18 cellular contexts compared by ENCODE assay signal in genomic region chr19:4510435-4511255, GRCh38. TPM values are rescaled to one million over a fixed set of nuclear protein-coding genes. Genes with fewer than 3 reads are reported as not detected.
A peak's percentile ranks its signal among the peaks of the same experiment; 100 is the strongest.
DNase-seq lines count a peak whose midpoint lies in the region; ATAC-seq, FAIRE-seq and TF ChIP-seq lines count a peak whose summit lies in the region.
"Had no signal": no experiment of that assay in that cellular context is flagged by ENCODE, and none has a peak within 500 bp of the region (broad histone marks: within the 10 kb centered on the region; RNA-seq: fewer than 3 reads in every experiment).

No MANE protein-coding gene starts in this region.

- CTCF ChIA-PET in K562 (lab: Yijun Ruan, JAX; ENCODE audit: low intra/inter-chr PET ratio) = no interaction called here
- CTCF ChIA-PET in naive thymus-derived CD4-positive, alpha-beta T cell (lab: Charles Lee) = no interaction called here

- H3K27me3 Mint-ChIP-seq in stimulated activated naive CD8-positive, alpha-beta T cell treated with anti-CD3 and anti-CD28 coated beads, Interleukin-15, amount 100 ng/mL, for 72 hours = peaks cover 8% of the 10 kb centered on the region
- no peaks in the 10 kb centered on the region for H3K27me3 Mint-ChIP-seq in naive thymus-derived CD4-positive, alpha-beta T cell

- no peak for TF ChIP-seq CTCF in K562 (IDR thresholded peaks at IDR 0.05 in 2 of 3, conservative IDR thresholded peaks at IDR 0.05 in 1 of 3; ENCODE audit: insufficient read depth in 2 of 3, low read depth in 1 of 3, low read length in 3 of 3)
- TF ChIP-seq CTCF in upper lobe of right lung (IDR thresholded peaks at IDR 0.05) = no peak

- in situ Hi-C loops in K562 (cut with MboI) = no loop called here

- ATAC-seq in stimulated activated naive CD8-positive, alpha-beta T cell treated with anti-CD3 and anti-CD28 coated beads, Interleukin-15, amount 100 ng/mL, for 72 hours = peak; percentile 25
- no peak for ATAC-seq in stimulated activated naive CD8-positive, alpha-beta T cell treated with anti-CD3 and anti-CD28 coated beads, Interleukin-15, Interleukin-2, amounts not matched to agents 100 U/mL and 50 U/mL, for 24 hours
- ATAC-seq in K562 = peak; percentile 11; the same call in 2 of the 3 replicates
- peak; percentile 18 for ATAC-seq in naive thymus-derived CD4-positive, alpha-beta T cell
- ATAC-seq in upper lobe of right lung = peak; percentile 7
- ATAC-seq in GM21447 (IDR thresholded peaks at IDR 0.05; ENCODE audit: unreplicated experiment) = no peak
- ATAC-seq in HG03039 (IDR thresholded peaks at IDR 0.05; ENCODE audit: unreplicated experiment) = no peak

- peaks cover 10% of the 10 kb centered on the region for H3K4me1 Mint-ChIP-seq in stimulated activated naive CD8-positive, alpha-beta T cell treated with anti-CD3 and anti-CD28 coated beads, Interleukin-15, amount 100 ng/mL, for 72 hours
- H3K4me1 Mint-ChIP-seq in naive thymus-derived CD4-positive, alpha-beta T cell = peaks cover 0 to 8% (median 0%) of the 10 kb centered on the region in 7 donors

- H3K9ac ChIP-seq in K562 (ENCODE audit: insufficient read depth in 1 of 2, low read depth in 2 of 2, low read length in 2 of 2) = peak overlapping the region in 1 of 2 experiments; percentile 4; a peak in 1 of 4 replicates

- H3K4me2 ChIP-seq in K562 (ENCODE audit: insufficient read depth, low read length) = no peak overlapping the region

- intact Hi-C loops in K562 (cut with micrococcal nuclease) = no loop called here
- intact Hi-C loops in naive thymus-derived CD4-positive, alpha-beta T cell (cut with micrococcal nuclease) = no loop called here
- intact Hi-C loops in upper lobe of right lung (cut with DNase I) = no loop called here

- peaks cover 3% of the 10 kb centered on the region for H3K9me1 ChIP-seq in K562 (ENCODE audit: control insufficient read depth, insufficient read depth, low read length)

- DNase-seq in stimulated activated naive CD8-positive, alpha-beta T cell treated with anti-CD3 and anti-CD28 coated beads, Interleukin-15, amount 100 ng/mL, for 72 hours = no peak
- DNase-seq in stimulated activated naive CD8-positive, alpha-beta T cell treated with anti-CD3 and anti-CD28 coated beads, Interleukin-15, Interleukin-2, amounts not matched to agents 100 U/mL and 50 U/mL, for 24 hours = no peak
- DNase-seq in K562 (ENCODE audit: extremely low read depth in 1 of 4, low spot score in 3 of 4) (no peak), upper lobe of right lung (no peak)
- DNase-seq in naive thymus-derived CD4-positive, alpha-beta T cell = no peak
- DNase-seq in NK-92 treated with Interleukin-12 subunit alpha and Interleukin-12 subunit beta, amount 100 ng/mL, for 24 hours (lab: John Stamatoyannopoulos, UW) = no peak
- DNase-seq: DMS53, HCEC 1CT, KG1, NCI-H1048, NCI-H1436 treated with DMSO at 0.1 percent for 48 hours, NCI-H2029 treated with DMSO at 0.1 percent for 48 hours, NCI-H2171 treated with DMSO at 0.1 percent for 48 hours, NCI-H82 had no signal

- POLR2A ChIA-PET in K562 (lab: Yijun Ruan, JAX) = interaction anchor here (0.7 to 1.2 kb wide), 2 partner anchors 13 to 60 kb away, joined by 3 to 4 read pairs; no protein-coding TSS in a partner anchor
- POLR2A ChIA-PET in naive thymus-derived CD4-positive, alpha-beta T cell (lab: Charles Lee) = interaction anchor here (0.9 kb wide), 1 partner anchor 59 kb away, joined by 3 read pairs; no protein-coding TSS in a partner anchor

- peaks cover 0 to 9% (median 5%) of the 10 kb centered on the region in 5 donors for H3K36me3 Mint-ChIP-seq in naive thymus-derived CD4-positive, alpha-beta T cell

- no peak overlapping the region for H2AFZ ChIP-seq in K562 (ENCODE audit: low read depth, low read length)

- FAIRE-seq in K562 (lab: Jason Lieb, UNC) = no peak

- H3K27ac Mint-ChIP-seq in stimulated activated naive CD8-positive, alpha-beta T cell treated with anti-CD3 and anti-CD28 coated beads, Interleukin-15, amount 100 ng/mL, for 72 hours = no peak overlapping the region
- H3K27ac Mint-ChIP-seq in naive thymus-derived CD4-positive, alpha-beta T cell = no peak overlapping the region

- H3K9me3 ChIP-seq in K562 (replicated peaks; ENCODE audit: control insufficient read depth, insufficient read depth, low read depth, low read length) (no peaks in the 10 kb centered on the region), upper lobe of right lung (no peaks in the 10 kb centered on the region)
- H3K9me3 ChIP-seq in naive thymus-derived CD4-positive, alpha-beta T cell (ENCODE audit: control insufficient read depth in 2 of 3, low read length in 3 of 3) = no peaks in the 10 kb centered on the region

- H3K9me3 Mint-ChIP-seq in stimulated activated naive CD8-positive, alpha-beta T cell treated with anti-CD3 and anti-CD28 coated beads, Interleukin-15, amount 100 ng/mL, for 72 hours = no peaks in the 10 kb centered on the region
- H3K9me3 Mint-ChIP-seq in naive thymus-derived CD4-positive, alpha-beta T cell = no peaks in the 10 kb centered on the region

- H3K4me1 ChIP-seq in K562 (replicated peaks in 1 of 2; ENCODE audit: control insufficient read depth in 2 of 2, insufficient read depth in 2 of 2, low read length in 2 of 2) (peaks cover 0 to 41% of the 10 kb centered on the region in 2 experiments; a peak in 2 of 5 replicates), upper lobe of right lung (no peaks in the 10 kb centered on the region)
- no peaks in the 10 kb centered on the region for H3K4me1 ChIP-seq in naive thymus-derived CD4-positive, alpha-beta T cell (ENCODE audit: control insufficient read depth in 2 of 2, insufficient read depth in 2 of 2, low read length in 2 of 2)

- H4K20me1 ChIP-seq in K562 (replicated peaks; ENCODE audit: control insufficient read depth, insufficient read depth, low read length) = peaks cover 5% of the 10 kb centered on the region; the same call in 1 of the 2 replicates

- H3K4me3 ChIP-seq in K562 (no peak overlapping the region), upper lobe of right lung (no peak overlapping the region)
- no peak overlapping the region for H3K4me3 ChIP-seq in naive thymus-derived CD4-positive, alpha-beta T cell (ENCODE audit: low read length)
- H3K4me3 ChIP-seq: SK-N-MC had no signal

- H3K36me3 ChIP-seq in K562 (ENCODE audit: control insufficient read depth, insufficient read depth, low read length) = no peaks in the 10 kb centered on the region
- peaks cover 0 to 5% (median 0%) of the 10 kb centered on the region in 3 experiments for H3K36me3 ChIP-seq in naive thymus-derived CD4-positive, alpha-beta T cell (ENCODE audit: control insufficient read depth in 2 of 3, insufficient read depth in 3 of 3, low read length in 3 of 3)
- no peaks in the 10 kb centered on the region for H3K36me3 ChIP-seq in upper lobe of right lung

- BruUV-seq in K562 (replicated peaks; lab: Mats Ljungman, UMichigan) = no TSS peak

- WGBS in K562 (ENCODE audit: insufficient coverage, low coverage, missing lambda C conversion rate) = 34% methylated on average over 37 of the region's 37 CpGs

- H3K27ac ChIP-seq in K562 (ENCODE audit: extremely low read depth, low read depth, low read length) (no peak overlapping the region), upper lobe of right lung (no peak overlapping the region)
- H3K27ac ChIP-seq in naive thymus-derived CD4-positive, alpha-beta T cell (ENCODE audit: low read depth, low read length) = no peak overlapping the region
- H3K27ac ChIP-seq: SK-N-MC had no signal

- no peaks in the 10 kb centered on the region for H3K79me2 ChIP-seq in K562 (ENCODE audit: control insufficient read depth, insufficient read depth, low read length)

- no peak for TF ChIP-seq POLR2A in K562 (conservative IDR thresholded peaks at IDR 0.05)

- H3K27me3 ChIP-seq in K562 (ENCODE audit: control insufficient read depth in 2 of 2, insufficient read depth in 2 of 2, low read length in 2 of 2) (peaks cover 20 to 38% of the 10 kb centered on the region in 2 experiments; a peak in 4 of 5 replicates), upper lobe of right lung (no peaks in the 10 kb centered on the region)
- H3K27me3 ChIP-seq in naive thymus-derived CD4-positive, alpha-beta T cell (ENCODE audit: control insufficient read depth in 2 of 2, insufficient read depth in 2 of 2, low read length in 2 of 2) = no peaks in the 10 kb centered on the region

- no peak for TF ChIP-seq EP300 in K562 (IDR thresholded peaks at IDR 0.05; ENCODE audit: low read length)

- no peak for TF ChIP-seq RAD21 in K562 (CRISPR knock-in tag; conservative IDR thresholded peaks at IDR 0.05 in 1 of 2, IDR thresholded peaks at IDR 0.05 in 1 of 2)

- H3K4me3 Mint-ChIP-seq in stimulated activated naive CD8-positive, alpha-beta T cell treated with anti-CD3 and anti-CD28 coated beads, Interleukin-15, amount 100 ng/mL, for 72 hours = no peak overlapping the region
- H3K4me3 Mint-ChIP-seq in naive thymus-derived CD4-positive, alpha-beta T cell = no peak overlapping the region

RNA-seq across cellular contexts. Expression of gene PLIN4, which starts 7.6 kb away (rescaled TPM):
- total RNA-seq in K562 (2011; cell fraction: chromatin; rRNA removed; ENCODE audit: low replicate concordance) = 1.0 and 3.0 TPM in 2 replicates
- total RNA-seq in K562 (2011; cell fraction: nucleolus; rRNA removed) = 0.92 and 1.2 TPM in 2 replicates
- total RNA-seq in K562 (2011; cell fraction: nucleoplasm; rRNA removed) = 0.53 and 0.81 TPM in 2 replicates
- total RNA-seq in K562 (2014; rRNA removed) = 0.08 and 0.14 TPM in 2 replicates
- 0.04 TPM in 1 of 2 replicates, not detected in the other for total RNA-seq in K562 (2014; rRNA removed; fragmentation: Illumina TruSeq; extraction: Trizol)
- total RNA-seq in K562 (2015; rRNA removed; fragmentation: Illumina TruSeq; extraction: Trizol) = 0.04 TPM in 1 of 2 replicates, not detected in the other
- 0.09 TPM in 2 replicates for total RNA-seq in K562 (2021)
- polyA plus RNA-seq in K562 (2011; rRNA removed) = 0.06 and 0.12 TPM in 2 replicates
- 0.06 and 0.15 TPM in 2 replicates for polyA plus RNA-seq in K562 (2011; cell fraction: cytosol; rRNA removed)
- 0.41 and 0.92 TPM in 2 replicates for polyA plus RNA-seq in K562 (2011; cell fraction: nucleus; rRNA removed)
- polyA plus RNA-seq in K562 (2012) = 0.10 and 0.17 TPM in 2 replicates
- 0.04 and 0.08 TPM in 2 replicates for polyA plus RNA-seq in K562 (2014; fragmentation: Illumina TruSeq; extraction: Trizol)
- polyA plus RNA-seq in K562 (2014; fragmentation: Nextera tagmentation; extraction: Ambion mirVana) = not detected
- 0.07 and 0.16 TPM in 2 replicates for polyA plus RNA-seq in K562 (2014; rRNA removed)
- 0.07 TPM in 1 of 2 replicates, not detected in the other for polyA minus RNA-seq in K562 (2011; rRNA and poly(A)+ RNA removed)
- not detected in 2 replicates for polyA minus RNA-seq in K562 (2011; cell fraction: cytosol; rRNA and poly(A)+ RNA removed)
- 0.11 and 0.13 TPM in 2 replicates for polyA minus RNA-seq in K562 (2011; cell fraction: nucleus; rRNA and poly(A)+ RNA removed)
- total RNA-seq in naive thymus-derived CD4-positive, alpha-beta T cell = under 1 TPM in 3 of 5 experiments, not detected in 2; 0.11 to 0.24 (median 0.16) TPM
- under 1 TPM; 0.08 to 0.11 TPM for polyA plus RNA-seq in naive thymus-derived CD4-positive, alpha-beta T cell
- 4.1 TPM for total RNA-seq in upper lobe of right lung

RNA-seq across cellular contexts. Expression of gene PLIN5, which starts 24.4 kb away (rescaled TPM):
- 8.0 and 24.6 TPM in 2 replicates for total RNA-seq in K562 (2011; cell fraction: chromatin; rRNA removed; ENCODE audit: low replicate concordance)
- 11.3 and 12.8 TPM in 2 replicates for total RNA-seq in K562 (2011; cell fraction: nucleolus; rRNA removed)
- 10.8 and 12.9 TPM in 2 replicates for total RNA-seq in K562 (2011; cell fraction: nucleoplasm; rRNA removed)
- total RNA-seq in K562 (2014; rRNA removed) (0.50 and 0.86 TPM in 2 replicates), K562 (2014; rRNA removed; fragmentation: Illumina TruSeq; extraction: Trizol) (0.15 and 0.26 TPM in 2 replicates), K562 (2015; rRNA removed; fragmentation: Illumina TruSeq; extraction: Trizol) (0.07 TPM in 1 of 2 replicates, not detected in the other), K562 (2021) (1.3 TPM in 2 replicates), upper lobe of right lung (17.2 TPM)
- polyA plus RNA-seq in K562 (2011; rRNA removed) (1.3 and 1.6 TPM in 2 replicates), K562 (2014; fragmentation: Illumina TruSeq; extraction: Trizol) (0.54 and 0.62 TPM in 2 replicates), K562 (2014; fragmentation: Nextera tagmentation; extraction: Ambion mirVana) (under 1 TPM; 0.04 TPM), K562 (2014; rRNA removed) (0.85 and 0.94 TPM in 2 replicates)
- 1.0 and 1.3 TPM in 2 replicates for polyA plus RNA-seq in K562 (2011; cell fraction: cytosol; rRNA removed)
- polyA plus RNA-seq in K562 (2011; cell fraction: nucleus; rRNA removed) = 3.6 and 9.2 TPM in 2 replicates
- polyA plus RNA-seq in K562 (2012) = 0.50 and 0.51 TPM in 2 replicates
- polyA minus RNA-seq in K562 (2011; rRNA and poly(A)+ RNA removed) = 0.81 and 1.5 TPM in 2 replicates
- 0.95 TPM in 1 of 2 replicates, not detected in the other for polyA minus RNA-seq in K562 (2011; cell fraction: cytosol; rRNA and poly(A)+ RNA removed)
- 2.0 and 2.8 TPM in 2 replicates for polyA minus RNA-seq in K562 (2011; cell fraction: nucleus; rRNA and poly(A)+ RNA removed)
- total RNA-seq in naive thymus-derived CD4-positive, alpha-beta T cell = 1 to 10 TPM in 3 of 5 experiments, under 1 TPM in 1, not detected in 1; 0.24 to 1.9 (median 1.8) TPM
- polyA plus RNA-seq in naive thymus-derived CD4-positive, alpha-beta T cell = under 1 TPM; 0.34 to 0.55 TPM
- total RNA-seq: NCI-H460 had no signal

RNA-seq across cellular contexts. Expression of gene LRG1, which starts 29.2 kb away (rescaled TPM):
- total RNA-seq in K562 (2011; cell fraction: chromatin; rRNA removed; ENCODE audit: low replicate concordance) = 5.0 and 14.6 TPM in 2 replicates
- total RNA-seq in K562 (2011; cell fraction: nucleolus; rRNA removed) = 18.2 and 23.3 TPM in 2 replicates
- 12.4 and 14.4 TPM in 2 replicates for total RNA-seq in K562 (2011; cell fraction: nucleoplasm; rRNA removed)
- total RNA-seq in K562 (2014; rRNA removed) (8.4 and 10.6 TPM in 2 replicates), K562 (2014; rRNA removed; fragmentation: Illumina TruSeq; extraction: Trizol) (3.8 and 4.6 TPM in 2 replicates), K562 (2015; rRNA removed; fragmentation: Illumina TruSeq; extraction: Trizol) (9.4 and 9.5 TPM in 2 replicates), K562 (2021) (11.5 and 11.7 TPM in 2 replicates), upper lobe of right lung (15.9 TPM)
- polyA plus RNA-seq in K562 (2011; rRNA removed) (10.9 and 11.9 TPM in 2 replicates), K562 (2014; fragmentation: Illumina TruSeq; extraction: Trizol) (8.7 and 12.6 TPM in 2 replicates), K562 (2014; fragmentation: Nextera tagmentation; extraction: Ambion mirVana) (1 to 10 TPM; 1.5 to 5.1 TPM), K562 (2014; rRNA removed) (11.9 and 12.3 TPM in 2 replicates)
- 15.4 and 23.9 TPM in 2 replicates for polyA plus RNA-seq in K562 (2011; cell fraction: cytosol; rRNA removed)
- 2.7 and 3.4 TPM in 2 replicates for polyA plus RNA-seq in K562 (2011; cell fraction: nucleus; rRNA removed)
- 9.0 and 20.7 TPM in 2 replicates for polyA plus RNA-seq in K562 (2012)
- polyA minus RNA-seq in K562 (2011; rRNA and poly(A)+ RNA removed) = 3.2 and 3.6 TPM in 2 replicates
- polyA minus RNA-seq in K562 (2011; cell fraction: cytosol; rRNA and poly(A)+ RNA removed) = 6.2 and 7.6 TPM in 2 replicates
- 1.2 and 2.6 TPM in 2 replicates for polyA minus RNA-seq in K562 (2011; cell fraction: nucleus; rRNA and poly(A)+ RNA removed)
- 1 to 10 TPM in 1 of 5 experiments, under 1 TPM in 2, not detected in 2; 0.34 to 1.6 (median 0.66) TPM for total RNA-seq in naive thymus-derived CD4-positive, alpha-beta T cell
- polyA plus RNA-seq in naive thymus-derived CD4-positive, alpha-beta T cell = under 1 TPM in 1 of 2 donors, not detected in 1; 0.06 TPM

RNA-seq across cellular contexts. Expression of gene HDGFL2, which starts 38.5 kb away (rescaled TPM):
- total RNA-seq in K562 (2011; cell fraction: chromatin; rRNA removed; ENCODE audit: low replicate concordance) = 18.0 and 40.2 TPM in 2 replicates
- total RNA-seq in K562 (2011; cell fraction: nucleolus; rRNA removed) = 25.8 and 27.2 TPM in 2 replicates
- 18.5 and 20.0 TPM in 2 replicates for total RNA-seq in K562 (2011; cell fraction: nucleoplasm; rRNA removed)
- total RNA-seq in K562 (2014; rRNA removed) = 48.7 and 61.7 TPM in 2 replicates
- total RNA-seq in K562 (2014; rRNA removed; fragmentation: Illumina TruSeq; extraction: Trizol) = 10.7 and 12.3 TPM in 2 replicates
- total RNA-seq in K562 (2015; rRNA removed; fragmentation: Illumina TruSeq; extraction: Trizol) = 27.9 and 29.4 TPM in 2 replicates
- total RNA-seq in K562 (2021) = 39.7 and 45.9 TPM in 2 replicates
- 14.3 and 21.1 TPM in 2 replicates for polyA plus RNA-seq in K562 (2011; rRNA removed)
- polyA plus RNA-seq in K562 (2011; cell fraction: cytosol; rRNA removed) = 10.7 and 15.1 TPM in 2 replicates
- 32.8 and 44.3 TPM in 2 replicates for polyA plus RNA-seq in K562 (2011; cell fraction: nucleus; rRNA removed)
- 29.5 and 31.2 TPM in 2 replicates for polyA plus RNA-seq in K562 (2012)
- polyA plus RNA-seq in K562 (2014; fragmentation: Illumina TruSeq; extraction: Trizol) = 16.0 and 27.4 TPM in 2 replicates
- under 1 TPM; 0.13 to 0.21 TPM for polyA plus RNA-seq in K562 (2014; fragmentation: Nextera tagmentation; extraction: Ambion mirVana)
- 39.7 and 50.8 TPM in 2 replicates for polyA plus RNA-seq in K562 (2014; rRNA removed)
- 9.0 and 10.3 TPM in 2 replicates for polyA minus RNA-seq in K562 (2011; rRNA and poly(A)+ RNA removed)
- polyA minus RNA-seq in K562 (2011; cell fraction: cytosol; rRNA and poly(A)+ RNA removed) = 14.8 and 23.0 TPM in 2 replicates
- polyA minus RNA-seq in K562 (2011; cell fraction: nucleus; rRNA and poly(A)+ RNA removed) = 6.3 and 9.2 TPM in 2 replicates
- 10 to 100 TPM; 25.9 to 64.6 (median 34.6) TPM for total RNA-seq in naive thymus-derived CD4-positive, alpha-beta T cell
- polyA plus RNA-seq in naive thymus-derived CD4-positive, alpha-beta T cell = 10 to 100 TPM; 14.0 to 31.5 TPM
- total RNA-seq in upper lobe of right lung = 30.6 TPM

RNA-seq across cellular contexts. Expression of gene SEMA6B, which starts 48.8 kb away (rescaled TPM):
- total RNA-seq in K562 (2011; cell fraction: chromatin; rRNA removed; ENCODE audit: low replicate concordance) = 3.4 and 12.9 TPM in 2 replicates
- 12.9 and 13.2 TPM in 2 replicates for total RNA-seq in K562 (2011; cell fraction: nucleolus; rRNA removed)
- total RNA-seq in K562 (2011; cell fraction: nucleoplasm; rRNA removed) = 9.3 and 10.5 TPM in 2 replicates
- total RNA-seq in K562 (2014; rRNA removed) (2.5 and 2.7 TPM in 2 replicates), K562 (2014; rRNA removed; fragmentation: Illumina TruSeq; extraction: Trizol) (0.57 and 0.65 TPM in 2 replicates), K562 (2015; rRNA removed; fragmentation: Illumina TruSeq; extraction: Trizol) (0.83 and 1.1 TPM in 2 replicates), K562 (2021) (3.7 and 4.6 TPM in 2 replicates), upper lobe of right lung (20.3 TPM)
- polyA plus RNA-seq in K562 (2011; rRNA removed) (2.6 and 4.9 TPM in 2 replicates), K562 (2014; fragmentation: Illumina TruSeq; extraction: Trizol) (1.4 and 2.7 TPM in 2 replicates), K562 (2014; fragmentation: Nextera tagmentation; extraction: Ambion mirVana) (not detected), K562 (2014; rRNA removed) (1.7 and 3.8 TPM in 2 replicates)
- polyA plus RNA-seq in K562 (2011; cell fraction: cytosol; rRNA removed) = 6.8 and 8.8 TPM in 2 replicates
- 7.2 and 8.1 TPM in 2 replicates for polyA plus RNA-seq in K562 (2011; cell fraction: nucleus; rRNA removed)
- 1.3 and 1.6 TPM in 2 replicates for polyA plus RNA-seq in K562 (2012)
- 5.1 and 7.6 TPM in 2 replicates for polyA minus RNA-seq in K562 (2011; rRNA and poly(A)+ RNA removed)
- 9.4 and 13.2 TPM in 2 replicates for polyA minus RNA-seq in K562 (2011; cell fraction: cytosol; rRNA and poly(A)+ RNA removed)
- 4.4 and 7.0 TPM in 2 replicates for polyA minus RNA-seq in K562 (2011; cell fraction: nucleus; rRNA and poly(A)+ RNA removed)
- total RNA-seq in naive thymus-derived CD4-positive, alpha-beta T cell = 1 to 10 TPM in 3 of 5 experiments, under 1 TPM in 2; 0.22 to 2.4 (median 2.1) TPM
- polyA plus RNA-seq in naive thymus-derived CD4-positive, alpha-beta T cell = not detected

Comparison
In these comparisons a context has a peak if more than half of its experiments do, and no peak if none do; other contexts are left out.
1. ATAC-seq: peak in stimulated activated naive CD8-positive, alpha-beta T cell treated with anti-CD3 and anti-CD28 coated beads, Interleukin-15, amount 100 ng/mL, for 72 hours (single experiment), K562 (single experiment), naive thymus-derived CD4-positive, alpha-beta T cell (single experiment) and upper lobe of right lung (single experiment); none in stimulated activated naive CD8-positive, alpha-beta T cell treated with anti-CD3 and anti-CD28 coated beads, Interleukin-15, Interleukin-2, amounts not matched to agents 100 U/mL and 50 U/mL, for 24 hours (single experiment), GM21447 (single experiment) and HG03039 (single experiment).